ENCODE assay signal across 24 cellular contexts in the genomic region with DNA sequence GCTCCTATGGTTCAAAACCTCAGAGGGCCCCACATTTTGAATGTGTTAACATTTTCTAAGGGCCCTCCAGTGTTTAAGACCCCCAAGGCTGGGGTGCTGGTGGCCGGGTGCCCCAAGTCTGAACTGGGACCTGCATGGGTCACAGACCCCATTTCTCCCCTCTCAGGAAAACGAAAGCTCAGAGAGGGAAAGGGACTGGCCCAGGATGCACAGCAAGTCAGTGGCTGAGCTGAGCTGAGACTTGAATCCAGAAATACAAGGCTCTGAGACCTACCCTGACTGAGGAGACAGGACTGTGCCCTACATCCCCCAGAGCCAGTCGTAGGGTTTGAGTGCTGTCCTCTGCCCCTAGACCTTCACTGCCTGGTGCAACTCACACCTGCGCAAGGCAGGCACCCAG. TPM values are rescaled to one million over a fixed set of nuclear protein-coding genes. Genes with fewer than 3 reads are reported as not detected.
"Had no signal": no experiment of that assay in that cellular context is flagged by ENCODE, and none has a peak within 500 bp of the region (broad histone marks: within the 10 kb centered on the region; RNA-seq: fewer than 3 reads in every experiment).

No MANE protein-coding gene starts in this region.

- FAIRE-seq: RCC 7860 had no signal

- H3K27ac ChIP-seq: HL-60, KMS-11, SJSA1 had no signal

- H3K9me3 ChIP-seq: SJSA1, SK-N-SH had no signal

- H3K27me3 ChIP-seq: SJSA1 had no signal

- H3K4me2 ChIP-seq: KMS-11, SK-N-SH had no signal

- H3K36me3 ChIP-seq: SJSA1 had no signal

- DNase-seq: IMR-90, Kasumi-1, MM.1S, NCI-H1092 treated with DMSO at 0.1 percent for 48 hours, NCI-H1436, NCI-H187, NCI-H2029, NCI-H2081 treated with DMSO at 0.1 percent for 48 hours, NCI-H2171, NCI-H226, NCI-H446, NCI-H510A, NCI-H524 treated with DMSO at 0.1 percent for 48 hours, NCI-H69, NCI-H774, Right ventricle myocardium superior, RPMI8226, SIG-M5, SK-N-SH had no signal

- H3K9ac ChIP-seq: KMS-11, SK-N-SH had no signal

- H3K4me3 ChIP-seq: SJSA1 had no signal

RNA-seq across cellular contexts. Expression of a gene that starts 4.2 kb away (rescaled TPM):
- total RNA-seq: M059J, Right ventricle myocardium superior, SJSA1 had no signal
